ENCODE assay signal across 6 cellular contexts in the genomic region with DNA sequence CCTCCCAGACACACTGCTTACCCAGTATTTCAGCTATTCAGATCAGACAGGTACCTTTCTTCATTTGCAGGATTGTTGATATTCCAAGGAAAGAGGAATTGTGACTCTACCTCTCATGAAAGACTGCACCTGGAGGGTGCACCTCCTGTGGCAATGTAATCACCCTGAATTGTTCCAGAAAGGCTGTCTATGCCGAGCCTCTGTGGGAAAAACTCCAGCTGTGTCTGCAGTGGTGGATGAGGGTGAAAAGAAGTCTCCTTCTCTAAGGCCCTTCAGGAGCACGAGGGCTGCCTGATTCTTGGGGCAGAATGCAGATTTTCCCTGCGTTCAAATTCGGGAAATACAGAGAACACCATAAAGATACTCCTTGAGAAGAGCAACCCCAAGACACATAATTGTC.
"Had no signal": no experiment of that assay in that cellular context is flagged by ENCODE, and none has a peak within 500 bp of the region (broad histone marks: within the 10 kb centered on the region; RNA-seq: fewer than 3 reads in every experiment).

No MANE protein-coding gene starts in this region.

- H3K4me3 ChIP-seq: K562 had no signal

- ATAC-seq: HepG2, K562 had no signal

- H3K4me3 Mint-ChIP-seq: IgD-negative memory B cell had no signal

- H3K27ac ChIP-seq: HL-60 had no signal

- H3K4me1 Mint-ChIP-seq: IgD-negative memory B cell had no signal

- H3K36me3 Mint-ChIP-seq: IgD-negative memory B cell had no signal

- H3K27ac Mint-ChIP-seq: IgD-negative memory B cell had no signal

- DNase-seq: IMR-90, KBM-7 had no signal
